In genomic region chr1:230112782-230113181, GRCh38 we compare ENCODE assay signal across 14 cellular contexts. TPM values are rescaled to one million over a fixed set of nuclear protein-coding genes. Genes with fewer than 3 reads are reported as not detected.
DNase-seq lines count a peak whose midpoint lies in the region; ATAC-seq and TF ChIP-seq lines count a peak whose summit lies in the region.
"Had no signal": no experiment of that assay in that cellular context is flagged by ENCODE, and none has a peak within 500 bp of the region (broad histone marks: within the 10 kb centered on the region; RNA-seq: fewer than 3 reads in every experiment).

No MANE protein-coding gene starts in this region.

- no peak overlapping the region for H3K4me3 ChIP-seq in IMR-90 (ENCODE audit: insufficient read depth, low read depth, low read length)

- peak overlapping the region; percentile 26; the same call in 1 of the 2 replicates for H4K5ac ChIP-seq in IMR-90 (ENCODE audit: low read depth, low read length)

- peaks cover 48% of the 10 kb centered on the region for H4K20me1 ChIP-seq in IMR-90 (ENCODE audit: insufficient read depth, low read length)

- TF ChIP-seq RAD21 in IMR-90 (IDR thresholded peaks at IDR 0.05; ENCODE audit: low read length), result no peak

- H3K4me3 Mint-ChIP-seq in stimulated activated naive B cell treated with anti-CD40 and anti-IgM and Interleukin-4, amounts not matched to agents 10 μg/mL and 1 μg/mL and 100 μg/mL, for 72 hours, result peak overlapping the region; percentile 27 to 55
- H3K4me3 Mint-ChIP-seq: activated CD4-positive, alpha-beta memory T cell treated with anti-CD3 and anti-CD28 coated beads, Interleukin-2, amount 10 ng/mL, durations not matched to agents 7 days and 5 days; stimulated activated naive CD8-positive, alpha-beta T cell treated with anti-CD3 and anti-CD28 coated beads, Interleukin-15, amount 100 ng/mL, for 72 hours had no signal

- H3K9ac ChIP-seq in IMR-90 (ENCODE audit: low read depth, low read length), result no peak overlapping the region

- H3K23ac ChIP-seq in IMR-90 (ENCODE audit: low read depth, low read length), result peak overlapping the region; percentile 78; the same call in 1 of the 2 replicates

- no peak for TF ChIP-seq POLR2A in IMR-90 (IDR thresholded peaks at IDR 0.05; ENCODE audit: low read depth, low read length)

- peaks cover 56 to 87% of the 10 kb centered on the region in 2 donors for H3K4me1 Mint-ChIP-seq in stimulated activated naive B cell treated with anti-CD40 and anti-IgM and Interleukin-4, amounts not matched to agents 10 μg/mL and 1 μg/mL and 100 μg/mL, for 72 hours

- no peak for TF ChIP-seq CTCF in IMR-90 (conservative IDR thresholded peaks at IDR 0.05; ENCODE audit: low read depth, low read length)

- H2AK9ac ChIP-seq in IMR-90 (replicated peaks; ENCODE audit: low read depth, low read length, poor library complexity), result no peak overlapping the region

- H4K91ac ChIP-seq in IMR-90 (ENCODE audit: insufficient read depth, low read depth, low read length), result peak overlapping the region; percentile 84

- WGBS in IMR-90 (ENCODE audit: extremely low coverage in 2 of 2, insufficient read length in 1 of 2), 2 experiments, result 83% methylated on average over 2 of the region's 5 CpGs; no CpG with 5 or more reads in 1 of the 2 experiments

- H3K14ac ChIP-seq in IMR-90 (replicated peaks; ENCODE audit: low read depth, low read length), result peak overlapping the region; percentile 47

- POLR2A ChIA-PET in IMR-90 (lab: Charles Lee; ENCODE audit: unreplicated experiment), result no interaction called here

- no peak overlapping the region for H2BK20ac ChIP-seq in IMR-90 (ENCODE audit: low read depth, low read length)

- H2BK5ac ChIP-seq in IMR-90 (ENCODE audit: low read depth, low read length, poor library complexity, severe bottlenecking), result peak overlapping the region; percentile 35

- intact Hi-C loops in IMR-90 (cut with micrococcal nuclease), result no loop called here

- peaks cover 28 to 47% of the 10 kb centered on the region in 2 donors for H3K36me3 Mint-ChIP-seq in stimulated activated naive B cell treated with anti-CD40 and anti-IgM and Interleukin-4, amounts not matched to agents 10 μg/mL and 1 μg/mL and 100 μg/mL, for 72 hours

- H4K8ac ChIP-seq in IMR-90 (ENCODE audit: low read depth in 2 of 2, low read length in 2 of 2), result 0 out of 4 replicates have a peak overlapping the region, but pooled peaks of 1 of the 2 experiments have one; percentile 36

- H3K4ac ChIP-seq in IMR-90 (ENCODE audit: low read depth, low read length), result peak overlapping the region; percentile 42

- peak overlapping the region; percentile 37; the same call in 1 of the 2 replicates for H2BK120ac ChIP-seq in IMR-90 (ENCODE audit: low read depth, low read length)

- H3K4me2 ChIP-seq in IMR-90 (ENCODE audit: low read depth, low read length), result no peak overlapping the region; the same call in 1 of the 2 replicates

- no peak for ATAC-seq in IMR-90 (ENCODE audit: low read depth)
- peak; percentile 4; the same call in 2 of the 3 replicates for ATAC-seq in SK-N-SH treated with all-trans-retinoic acid at 6 μM for 48 hours
- ATAC-seq in left lobe of liver, result peak; percentile 77
- ATAC-seq in stimulated activated naive B cell treated with anti-CD40 and anti-IgM and Interleukin-4, amounts not matched to agents 10 μg/mL and 1 μg/mL and 100 μg/mL, for 72 hours (replicated peaks), result no peak
- ATAC-seq: stimulated activated naive CD8-positive, alpha-beta T cell treated with anti-CD3 and anti-CD28 coated beads, Interleukin-15, amount 100 ng/mL, for 72 hours had no signal

- dilution Hi-C loops in IMR-90 (cut with HindIII; ENCODE audit: low sequenced_read_pairs, unreplicated experiment), result no loop called here

- H3K27ac Mint-ChIP-seq in stimulated activated naive B cell treated with anti-CD40 and anti-IgM and Interleukin-4, amounts not matched to agents 10 μg/mL and 1 μg/mL and 100 μg/mL, for 72 hours, result peak overlapping the region; percentile 98
- H3K27ac Mint-ChIP-seq: activated CD4-positive, alpha-beta memory T cell treated with anti-CD3 and anti-CD28 coated beads, Interleukin-2, amount 10 ng/mL, durations not matched to agents 7 days and 5 days had no signal

- no peaks in the 10 kb centered on the region for H3K9me3 Mint-ChIP-seq in stimulated activated naive B cell treated with anti-CD40 and anti-IgM and Interleukin-4, amounts not matched to agents 10 μg/mL and 1 μg/mL and 100 μg/mL, for 72 hours
- H3K9me3 Mint-ChIP-seq: activated CD4-positive, alpha-beta memory T cell treated with anti-CD3 and anti-CD28 coated beads, Interleukin-2, amount 10 ng/mL, durations not matched to agents 7 days and 5 days; stimulated activated naive CD8-positive, alpha-beta T cell treated with anti-CD3 and anti-CD28 coated beads, Interleukin-15, amount 100 ng/mL, for 72 hours had no signal

- H3K9me1 ChIP-seq in IMR-90 (ENCODE audit: insufficient read depth, low read length), result peaks cover 30% of the 10 kb centered on the region

- CTCF ChIA-PET in IMR-90 (lab: Yijun Ruan, JAX), result no interaction called here

- no peak overlapping the region for H2AFZ ChIP-seq in IMR-90 (replicated peaks; ENCODE audit: low read length, poor library complexity)

- H3K4me1 ChIP-seq in IMR-90 (ENCODE audit: control insufficient read depth, insufficient read depth, low read length), result peaks cover 27% of the 10 kb centered on the region

- BruUV-seq in IMR-90 (replicated peaks; lab: Mats Ljungman, UMichigan), result no TSS peak

- H3K9me3 ChIP-seq in IMR-90 (ENCODE audit: control insufficient read depth, insufficient read depth, low read length), result no peaks in the 10 kb centered on the region
- H3K9me3 ChIP-seq: Caco-2 had no signal

- 0 out of 3 replicates have a peak overlapping the region, but pooled peaks have one; percentile 13 for H2BK15ac ChIP-seq in IMR-90 (ENCODE audit: low read depth, low read length)

- H3K79me1 ChIP-seq in IMR-90 (ENCODE audit: low read depth in 1 of 2, low read length in 2 of 2), result peaks cover 53 to 85% of the 10 kb centered on the region in 2 experiments

- H2AK5ac ChIP-seq in IMR-90 (ENCODE audit: low read depth, low read length), result peak overlapping the region; percentile 69

- no peak for DNase-seq in IMR-90
- DNase-seq in left lobe of liver (ENCODE audit: low spot score), result peak; percentile 59
- no peak for DNase-seq in stimulated activated naive B cell treated with anti-CD40 and anti-IgM and Interleukin-4, amounts not matched to agents 10 μg/mL and 1 μg/mL and 100 μg/mL, for 72 hours
- DNase-seq in NCI-H2227 treated with DMSO at 0.1 percent for 48 hours (lab: John Stamatoyannopoulos, UW), result no peak
- DNase-seq in NCI-H2171 (lab: John Stamatoyannopoulos, UW), result no peak
- DNase-seq in NCI-H1417 (lab: John Stamatoyannopoulos, UW), result no peak
- DNase-seq: activated CD4-positive, alpha-beta memory T cell treated with anti-CD3 and anti-CD28 coated beads, Interleukin-2, amount 10 ng/mL, durations not matched to agents 7 days and 5 days; activated naive CD4-positive, alpha-beta T cell treated with Interleukin-2 at 50 U/mL for 16 hours; Caco-2; NCI-H2081; stimulated activated CD4-positive, alpha-beta T cell treated with anti-CD3 and anti-CD28 coated beads, Interleukin-2, amount 100 ng/mL, for 48 hours; stimulated activated naive CD8-positive, alpha-beta T cell treated with anti-CD3 and anti-CD28 coated beads, Interleukin-15, amount 100 ng/mL, for 72 hours; T-helper 1 cell had no signal

- in situ Hi-C loops in IMR-90 (cut with MboI; ENCODE audit: low sequenced_read_pairs), result no loop called here

- peaks cover under 1% of the 10 kb centered on the region; the same call in 1 of the 2 replicates for H3K36me3 ChIP-seq in IMR-90 (ENCODE audit: control insufficient read depth, insufficient read depth, low read length)

- no peak overlapping the region for H3K56ac ChIP-seq in IMR-90 (ENCODE audit: extremely low read depth, insufficient read depth, low read length)

- peak overlapping the region; percentile 12 for H3K18ac ChIP-seq in IMR-90 (ENCODE audit: low read depth, low read length)

- peak overlapping the region; percentile 53 for H3K27ac ChIP-seq in IMR-90 (ENCODE audit: insufficient read depth, low read length)

- H3K27me3 ChIP-seq in IMR-90 (ENCODE audit: control insufficient read depth, insufficient read depth, low read length), result no peaks in the 10 kb centered on the region

- no peaks in the 10 kb centered on the region for H3K27me3 Mint-ChIP-seq in stimulated activated naive B cell treated with anti-CD40 and anti-IgM and Interleukin-4, amounts not matched to agents 10 μg/mL and 1 μg/mL and 100 μg/mL, for 72 hours
- H3K27me3 Mint-ChIP-seq: activated CD4-positive, alpha-beta memory T cell treated with anti-CD3 and anti-CD28 coated beads, Interleukin-2, amount 10 ng/mL, durations not matched to agents 7 days and 5 days; stimulated activated naive CD8-positive, alpha-beta T cell treated with anti-CD3 and anti-CD28 coated beads, Interleukin-15, amount 100 ng/mL, for 72 hours had no signal

TF ChIP-seq in IMR-90, 13 proteins besides CTCF, POLR2A, EP300 and RAD21:
- no peak for TF ChIP-seq FOS (IDR thresholded peaks at IDR 0.05; ENCODE audit: low read depth, low read length)
- no peak for TF ChIP-seq MAFK (IDR thresholded peaks at IDR 0.05; ENCODE audit: low read depth, low read length)
- TF ChIP-seq BHLHE40 (IDR thresholded peaks at IDR 0.05; ENCODE audit: low read depth, low read length), result no peak
- TF ChIP-seq RCOR1 (IDR thresholded peaks at IDR 0.05; ENCODE audit: insufficient replicate concordance, low read length), result no peak
- no peak for TF ChIP-seq CHD1 (IDR thresholded peaks at IDR 0.05; ENCODE audit: low read depth, low read length)
- no peak for TF ChIP-seq MXI1 (IDR thresholded peaks at IDR 0.05; ENCODE audit: borderline replicate concordance, low read depth, low read length)
TF ChIP-seq in IMR-90: peak in this region for 0.

TF ChIP-seq in SK-N-SH treated with all-trans-retinoic acid at 6 μM for 48 hours, 23 proteins besides CTCF, POLR2A, EP300 and RAD21 (continues in another document):
- TF ChIP-seq ISL1 (CRISPR knock-in tag; IDR thresholded peaks at IDR 0.05), result no peak
- no peak for TF ChIP-seq ZNF70 (CRISPR knock-in tag; IDR thresholded peaks at IDR 0.05)
- no peak for TF ChIP-seq OSR1 (CRISPR knock-in tag; IDR thresholded peaks at IDR 0.05)
- no peak for TF ChIP-seq CREB5 (CRISPR knock-in tag; IDR thresholded peaks at IDR 0.05; ENCODE audit: low read depth)

RNA-seq across cellular contexts. Expression of gene GALNT2, which starts 45.7 kb away (rescaled TPM):
- total RNA-seq in IMR-90 (2012; rRNA removed) (50.4 and 58.6 TPM in 2 replicates), left lobe of liver (83.7 TPM)
- polyA plus RNA-seq in IMR-90 (2012; rRNA removed), result 170 and 189 TPM in 2 replicates
- 173 and 231 TPM in 2 replicates for polyA plus RNA-seq in IMR-90 (2012; cell fraction: cytosol; rRNA removed)
- polyA plus RNA-seq in IMR-90 (2012; cell fraction: nucleus; rRNA removed; ENCODE audit: low replicate concordance), result 130 and 137 TPM in 2 replicates

Comparison
In these comparisons a context has a peak if more than half of its experiments do, and no peak if none do; other contexts are left out.
1. ATAC-seq: peak in SK-N-SH treated with all-trans-retinoic acid at 6 μM for 48 hours (single experiment) and left lobe of liver (single experiment); none in IMR-90 (single experiment) and stimulated activated naive B cell treated with anti-CD40 and anti-IgM and Interleukin-4, amounts not matched to agents 10 μg/mL and 1 μg/mL and 100 μg/mL, for 72 hours (0 of 2).